In the genomic region with DNA sequence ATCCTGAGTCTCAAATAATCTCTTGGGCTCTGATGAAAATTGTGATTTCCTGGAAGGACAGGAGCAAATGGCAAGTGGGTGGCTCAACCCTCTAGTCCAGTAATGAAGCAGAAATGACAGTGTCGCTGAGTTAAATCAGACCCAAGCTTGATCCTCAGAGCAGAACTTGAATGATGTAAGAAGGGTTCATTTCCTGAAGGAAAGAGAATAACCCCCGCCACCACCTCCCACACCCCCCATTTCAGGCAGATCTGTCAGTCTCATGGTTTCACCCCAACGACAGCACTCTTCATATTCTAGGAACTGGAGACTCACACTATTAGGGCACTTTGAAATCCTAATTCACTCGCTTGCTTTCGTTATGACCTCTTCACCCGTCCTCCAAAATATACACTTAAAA, we compare ENCODE assay signal across 26 cellular contexts.
"Had no signal": no experiment of that assay in that cellular context is flagged by ENCODE, and none has a peak within 500 bp of the region (broad histone marks: within the 10 kb centered on the region; RNA-seq: fewer than 3 reads in every experiment).

No MANE protein-coding gene starts in this region.

- H3K27me3 ChIP-seq: colonic mucosa, dorsolateral prefrontal cortex, esophagus muscularis mucosa, hepatocyte, left lung, ovary, suprapubic skin, transverse colon had no signal

- DNase-seq: activated CD4-positive, alpha-beta T cell treated with anti-CD3 and anti-CD28 coated beads, Interleukin-2, amount 10 ng/mL, durations not matched to agents 24 days and 14 days; activated CD4-positive, CD25-positive, alpha-beta regulatory T cell; activated naive CD4-positive, alpha-beta T cell treated with Interleukin-2 at 50 U/mL for 16 hours; activated naive CD8-positive, alpha-beta T cell treated with anti-CD3 and anti-CD28 coated beads, Interleukin-2, amount 10 ng/mL, durations not matched to agents 7 days and 5 days; amygdala; colonic mucosa; dorsolateral prefrontal cortex; effector memory CD8-positive, alpha-beta T cell; glutamatergic neuron; immature natural killer cell; left lung; naive thymus-derived CD4-positive, alpha-beta T cell; ovary; right cardiac atrium; stimulated activated CD4-positive, alpha-beta T cell treated with anti-CD3 and anti-CD28 coated beads, Interleukin-4, amount 100 ng/mL, for 24 hours; stomach; T-helper 17 cell; transverse colon had no signal

- ATAC-seq: effector memory CD8-positive, alpha-beta T cell; left lung; naive thymus-derived CD4-positive, alpha-beta T cell; T-helper 17 cell had no signal

- H3K27ac Mint-ChIP-seq: activated CD4-positive, alpha-beta T cell treated with anti-CD3 and anti-CD28 coated beads, Interleukin-2, amount 10 ng/mL, durations not matched to agents 24 days and 14 days; activated naive CD8-positive, alpha-beta T cell treated with anti-CD3 and anti-CD28 coated beads, Interleukin-2, amount 10 ng/mL, durations not matched to agents 7 days and 5 days; effector memory CD8-positive, alpha-beta T cell; immature natural killer cell; T-helper 17 cell had no signal

- H3K4me1 Mint-ChIP-seq: activated CD4-positive, alpha-beta T cell treated with anti-CD3 and anti-CD28 coated beads, Interleukin-2, amount 10 ng/mL, durations not matched to agents 24 days and 14 days; immature natural killer cell; naive thymus-derived CD4-positive, alpha-beta T cell; T-helper 17 cell had no signal

- H3K9me3 ChIP-seq: colonic mucosa, esophagus muscularis mucosa, left lung, ovary, prostate gland, stomach, suprapubic skin, transverse colon had no signal

- H3K4me2 ChIP-seq: hepatocyte had no signal

- H3K27me3 Mint-ChIP-seq: effector memory CD8-positive, alpha-beta T cell had no signal

- FAIRE-seq: bronchial epithelial cell, frontal cortex, urothelium cell line had no signal

- H3K36me3 ChIP-seq: colonic mucosa, ovary, prostate gland, transverse colon had no signal

- H2AFZ ChIP-seq: hepatocyte had no signal

- H3K4me1 ChIP-seq: colonic mucosa, esophagus muscularis mucosa, left lung, prostate gland, stomach, suprapubic skin, transverse colon had no signal

- H3K9me3 Mint-ChIP-seq: activated CD4-positive, alpha-beta T cell treated with anti-CD3 and anti-CD28 coated beads, Interleukin-2, amount 10 ng/mL, durations not matched to agents 24 days and 14 days; activated naive CD8-positive, alpha-beta T cell treated with anti-CD3 and anti-CD28 coated beads, Interleukin-2, amount 10 ng/mL, durations not matched to agents 7 days and 5 days; effector memory CD8-positive, alpha-beta T cell; immature natural killer cell; naive thymus-derived CD4-positive, alpha-beta T cell had no signal

- H3K4me3 Mint-ChIP-seq: activated CD4-positive, alpha-beta T cell treated with anti-CD3 and anti-CD28 coated beads, Interleukin-2, amount 10 ng/mL, durations not matched to agents 24 days and 14 days; activated naive CD8-positive, alpha-beta T cell treated with anti-CD3 and anti-CD28 coated beads, Interleukin-2, amount 10 ng/mL, durations not matched to agents 7 days and 5 days; effector memory CD8-positive, alpha-beta T cell; immature natural killer cell; naive thymus-derived CD4-positive, alpha-beta T cell; T-helper 17 cell had no signal

- H3K79me2 ChIP-seq: hepatocyte had no signal

- H3K27ac ChIP-seq: colonic mucosa, esophagus muscularis mucosa, hepatocyte, left lung, ovary, prostate gland, stomach, suprapubic skin, transverse colon had no signal

- H3K4me3 ChIP-seq: colonic mucosa, dorsolateral prefrontal cortex, esophagus muscularis mucosa, hepatocyte, left lung, lung, ovary, prostate gland, stomach, suprapubic skin, transverse colon had no signal
